Comparison of ENCODE assay signal across 18 cellular contexts in genomic region chr17:77620282-77620681, GRCh38.
"Had no signal": no experiment of that assay in that cellular context is flagged by ENCODE, and none has a peak within 500 bp of the region (broad histone marks: within the 10 kb centered on the region; RNA-seq: fewer than 3 reads in every experiment).

No MANE protein-coding gene starts in this region.

- H3K36me3 ChIP-seq: esophagus squamous epithelium, gastroesophageal sphincter, neutrophil, ovary, right atrium auricular region, sigmoid colon, uterus had no signal

- H3K4me3 ChIP-seq: esophagus squamous epithelium, gastroesophageal sphincter, lung, mucosa of descending colon, ovary, right atrium auricular region, sigmoid colon, skin epidermis, uterus had no signal

- H3K36me3 Mint-ChIP-seq: naive thymus-derived CD8-positive, alpha-beta T cell; type B pancreatic cell had no signal

- H3K4me3 Mint-ChIP-seq: type B pancreatic cell had no signal

- H3K27ac ChIP-seq: esophagus squamous epithelium, gastroesophageal sphincter, neutrophil, ovary, right atrium auricular region, skin epidermis, uterus had no signal

- H3K27me3 Mint-ChIP-seq: naive thymus-derived CD8-positive, alpha-beta T cell had no signal

- ATAC-seq: gastroesophageal sphincter; left colon; left ventricle myocardium superior; mucosa of descending colon; naive thymus-derived CD8-positive, alpha-beta T cell had no signal

- H3K27ac Mint-ChIP-seq: type B pancreatic cell had no signal

- DNase-seq: effector memory CD4-positive, alpha-beta T cell; esophagus squamous epithelium; glutamatergic neuron; left colon; left ventricle myocardium superior; mucosa of descending colon; naive thymus-derived CD8-positive, alpha-beta T cell; ovary; stimulated activated CD4-positive, alpha-beta T cell treated with anti-CD3 and anti-CD28 coated beads, Interleukin-2, amount 100 ng/mL, for 48 hours; stimulated activated naive CD4-positive, alpha-beta T cell treated with Interleukin-2 at 50 U/mL for 16 hours; uterus had no signal

- H3K4me1 ChIP-seq: uterus had no signal

- H3K27me3 ChIP-seq: gastroesophageal sphincter, neutrophil, ovary, right atrium auricular region, sigmoid colon, uterus had no signal

- H3K9me3 ChIP-seq: esophagus squamous epithelium, gastroesophageal sphincter, mucosa of descending colon, neutrophil, ovary, right atrium auricular region, sigmoid colon, uterus had no signal
